In genomic region chr12:2013527-2014223, GRCh38 we compare ENCODE assay signal across 16 cellular contexts. TPM values are rescaled to one million over a fixed set of nuclear protein-coding genes. Genes with fewer than 3 reads are reported as not detected.
DNase-seq lines count a peak whose midpoint lies in the region; ATAC-seq and TF ChIP-seq lines count a peak whose summit lies in the region.
"Had no signal": no experiment of that assay in that cellular context is flagged by ENCODE, and none has a peak within 500 bp of the region (broad histone marks: within the 10 kb centered on the region; RNA-seq: fewer than 3 reads in every experiment).

No MANE protein-coding gene starts in this region.

- WGBS in lung, 2 donors = 50 to 55% methylated on average over 4 of the region's 4 CpGs
- 39 to 64% (median 57%) methylated on average over 4 of the region's 4 CpGs for WGBS in spleen, 5 donors
- WGBS in H9 (ENCODE audit: extremely low coverage, insufficient read length, low lambda C conversion rate) = no CpG with 5 or more reads among the region's 4 CpGs

- no peak overlapping the region for H2BK5ac ChIP-seq in H9 (ENCODE audit: insufficient read length, low read length)

- peak; percentile 4 for TF ChIP-seq CTCF in fibroblast of pulmonary artery (IDR thresholded peaks at IDR 0.05; ENCODE audit: low read length, missing control alignments)
- no peak for TF ChIP-seq CTCF in lung (IDR thresholded peaks at IDR 0.05; ENCODE audit: control extremely low read depth, extremely low read depth)
- peak in 3 of 11 experiments; percentile 7 to 21 (median 12) for TF ChIP-seq CTCF in spleen (IDR thresholded peaks at IDR 0.05 in 8 of 11, conservative IDR thresholded peaks at IDR 0.05 in 3 of 11)
- TF ChIP-seq CTCF in H9 (conservative IDR thresholded peaks at IDR 0.05) = no peak; the same call in 2 of the 3 replicates

- no peaks in the 10 kb centered on the region for H3K9me3 ChIP-seq in lung (ENCODE audit: control insufficient read depth in 2 of 2, insufficient read depth in 1 of 2, low read length in 1 of 2)
- H3K9me3 ChIP-seq in spleen = no peaks in the 10 kb centered on the region
- no peaks in the 10 kb centered on the region for H3K9me3 ChIP-seq in H9 (ENCODE audit: control insufficient read depth, low read depth, low read length)
- H3K9me3 ChIP-seq: SJSA1 had no signal

- no peaks in the 10 kb centered on the region for H3K27me3 Mint-ChIP-seq in H9 (ENCODE audit: low read depth)
- H3K27me3 Mint-ChIP-seq in activated CD4-positive, alpha-beta T cell treated with anti-CD3 and anti-CD28 coated beads for 36 hours = peaks cover 5% of the 10 kb centered on the region
- H3K27me3 Mint-ChIP-seq: CD4-positive, CD25-positive, alpha-beta regulatory T cell had no signal

- no peaks in the 10 kb centered on the region for H3K23me2 ChIP-seq in H9 (ENCODE audit: insufficient read length, low read depth, low read length, poor library complexity, severe bottlenecking)

- H3K27ac ChIP-seq in lung (ENCODE audit: low read depth in 1 of 2, low read length in 1 of 2) (peak overlapping the region; percentile 78 to 83), spleen (peak overlapping the region in 7 of 8 donors; percentile 58 to 79 (median 69)), H9 (ENCODE audit: insufficient read length, low read depth, low read length) (no peak overlapping the region)
- H3K27ac ChIP-seq: HL-60, SJSA1 had no signal

- no peak overlapping the region for H3K4me3 Mint-ChIP-seq in H9
- H3K4me3 Mint-ChIP-seq in activated CD4-positive, alpha-beta T cell treated with anti-CD3 and anti-CD28 coated beads for 36 hours = no peak overlapping the region
- H3K4me3 Mint-ChIP-seq: activated B cell treated with CpG ODN at 0.5 μM for 24 hours; CD4-positive, CD25-positive, alpha-beta regulatory T cell; stimulated activated memory B cell treated with anti-CD40 and anti-IgM and Interleukin-4, amounts not matched to agents 10 μg/mL and 1 μg/mL and 100 μg/mL, for 72 hours had no signal

- intact Hi-C loops in spleen (cut with DNase I; ENCODE audit: low total_unique reads) = no loop called here
- intact Hi-C loops in activated CD4-positive, alpha-beta T cell treated with anti-CD3 and anti-CD28 coated beads for 36 hours (cut with DNase I, micrococcal nuclease) = no loop called here

- H3K9me3 Mint-ChIP-seq in H9 = no peaks in the 10 kb centered on the region
- no peaks in the 10 kb centered on the region for H3K9me3 Mint-ChIP-seq in activated CD4-positive, alpha-beta T cell treated with anti-CD3 and anti-CD28 coated beads for 36 hours (ENCODE audit: low read depth)
- H3K9me3 Mint-ChIP-seq: activated B cell treated with CpG ODN at 0.5 μM for 24 hours; CD4-positive, CD25-positive, alpha-beta regulatory T cell; stimulated activated memory B cell treated with anti-CD40 and anti-IgM and Interleukin-4, amounts not matched to agents 10 μg/mL and 1 μg/mL and 100 μg/mL, for 72 hours had no signal

- H3K4me2 ChIP-seq in H9 (ENCODE audit: insufficient read depth, insufficient read length, low read length) = no peak overlapping the region

- H3K9ac ChIP-seq in H9 (ENCODE audit: extremely low read depth, insufficient read length, low read length) = no peak overlapping the region

- DNase-seq in NCI-H774 (lab: John Stamatoyannopoulos, UW) (peak; percentile 21), fibroblast of pulmonary artery (ENCODE audit: low read depth) (peak; percentile 58), lung (ENCODE audit: low spot score) (no peak), spleen (no peak), inferior parietal cortex (ENCODE audit: extremely low spot score) (no peak), H9 (no peak)
- DNase-seq in activated CD4-positive, alpha-beta T cell treated with anti-CD3 and anti-CD28 coated beads for 4 hours = no peak
- no peak for DNase-seq in activated CD4-positive, alpha-beta T cell treated with anti-CD3 and anti-CD28 coated beads for 36 hours
- DNase-seq: activated B cell treated with CpG ODN at 0.5 μM for 24 hours; activated T-cell treated with anti-CD3 and anti-CD28 coated beads, Interleukin-2, amount 50 U/mL, for 1 hour; CD4-positive, CD25-positive, alpha-beta regulatory T cell; GDM1; NCI-H524 had no signal

- no peak overlapping the region for H4K5ac ChIP-seq in H9 (ENCODE audit: insufficient read length, low read depth, low read length)

- CTCF ChIA-PET in activated CD4-positive, alpha-beta T cell treated with anti-CD3 and anti-CD28 coated beads for 36 hours (lab: Charles Lee) = interaction anchor here (1.1 kb wide), 1 partner anchor 218 kb away, joined by 3 read pairs; no protein-coding TSS in a partner anchor

- H4K8ac ChIP-seq in H9 (replicated peaks; ENCODE audit: insufficient read length, low read depth, low read length) = no peak overlapping the region

- H3K79me2 ChIP-seq in H9 (ENCODE audit: insufficient read depth, low read length) = no peaks in the 10 kb centered on the region

- H3K4ac ChIP-seq in H9 (ENCODE audit: low read depth, low read length) = no peak overlapping the region

- no peak overlapping the region for H2BK120ac ChIP-seq in H9 (ENCODE audit: low read depth, low read length, poor library complexity, severe bottlenecking)

- H3K18ac ChIP-seq in H9 (ENCODE audit: insufficient read length, low read depth, low read length) = no peak overlapping the region

- H2BK15ac ChIP-seq in H9 (ENCODE audit: low read depth, low read length) = no peak overlapping the region

- H3K23ac ChIP-seq in H9 (ENCODE audit: insufficient read length, low read depth, low read length) = no peak overlapping the region

- no peak overlapping the region for H3K56ac ChIP-seq in H9 (ENCODE audit: insufficient read length, low read depth, low read length)

- H3K4me1 ChIP-seq in lung (ENCODE audit: control insufficient read depth in 2 of 2, insufficient read depth in 2 of 2, low read length in 2 of 2) (peaks cover 4 to 25% of the 10 kb centered on the region in 2 donors), spleen (peaks cover 0 to 25% (median 9%) of the 10 kb centered on the region in 6 donors), H9 (ENCODE audit: insufficient read depth, low read length) (no peaks in the 10 kb centered on the region; the same call in 1 of the 2 replicates)

- no peak overlapping the region for H3T11ph ChIP-seq in H9 (ENCODE audit: low read length)

- H2AFZ ChIP-seq in H9 (ENCODE audit: low read length) = no peak overlapping the region

- H3K36me3 ChIP-seq in lung (ENCODE audit: control insufficient read depth in 2 of 2, insufficient read depth in 2 of 2, low read length in 2 of 2) (no peaks in the 10 kb centered on the region), spleen (no peaks in the 10 kb centered on the region)
- H3K36me3 ChIP-seq: SJSA1 had no signal

- H3K14ac ChIP-seq in H9 (ENCODE audit: insufficient read depth, low read length) = no peak overlapping the region

- no peaks in the 10 kb centered on the region for H3K79me1 ChIP-seq in H9 (ENCODE audit: insufficient read depth, low read depth, low read length, poor library complexity, severe bottlenecking)

- no peaks in the 10 kb centered on the region for H3K36me3 Mint-ChIP-seq in H9 (ENCODE audit: insufficient read depth in 1 of 3, low read depth in 3 of 3)
- no peaks in the 10 kb centered on the region for H3K36me3 Mint-ChIP-seq in activated CD4-positive, alpha-beta T cell treated with anti-CD3 and anti-CD28 coated beads for 36 hours (ENCODE audit: low read depth)
- H3K36me3 Mint-ChIP-seq: CD4-positive, CD25-positive, alpha-beta regulatory T cell; stimulated activated memory B cell treated with anti-CD40 and anti-IgM and Interleukin-4, amounts not matched to agents 10 μg/mL and 1 μg/mL and 100 μg/mL, for 72 hours had no signal

- peaks cover 35 to 50% of the 10 kb centered on the region in 2 experiments for H3K4me1 Mint-ChIP-seq in H9
- H3K4me1 Mint-ChIP-seq in activated CD4-positive, alpha-beta T cell treated with anti-CD3 and anti-CD28 coated beads for 36 hours = peaks cover 6% of the 10 kb centered on the region
- H3K4me1 Mint-ChIP-seq: activated B cell treated with CpG ODN at 0.5 μM for 24 hours had no signal

- no peak overlapping the region for H2AK5ac ChIP-seq in H9 (ENCODE audit: insufficient read length, low read length)

- H3K27me3 ChIP-seq in lung (ENCODE audit: control insufficient read depth, insufficient read depth) (no peaks in the 10 kb centered on the region), spleen (replicated peaks in 1 of 7) (no peaks in the 10 kb centered on the region), H9 (ENCODE audit: insufficient read depth, low read length) (no peaks in the 10 kb centered on the region)
- H3K27me3 ChIP-seq: SJSA1 had no signal

- no peak overlapping the region for H3K27ac Mint-ChIP-seq in H9
- H3K27ac Mint-ChIP-seq in activated CD4-positive, alpha-beta T cell treated with anti-CD3 and anti-CD28 coated beads for 36 hours = no peak overlapping the region
- H3K27ac Mint-ChIP-seq: activated B cell treated with CpG ODN at 0.5 μM for 24 hours; CD4-positive, CD25-positive, alpha-beta regulatory T cell; stimulated activated memory B cell treated with anti-CD40 and anti-IgM and Interleukin-4, amounts not matched to agents 10 μg/mL and 1 μg/mL and 100 μg/mL, for 72 hours had no signal

- no peak overlapping the region for H2BK20ac ChIP-seq in H9 (ENCODE audit: low read depth, low read length, poor library complexity, severe bottlenecking)

- H3K4me3 ChIP-seq in fibroblast of pulmonary artery (replicated peaks; ENCODE audit: low read depth, low read length) (no peak overlapping the region), lung (no peak overlapping the region), spleen (no peak overlapping the region)
- H3K4me3 ChIP-seq: SJSA1 had no signal

- no peak for TF ChIP-seq POLR2A in spleen (IDR thresholded peaks at IDR 0.05)

- H2BK12ac ChIP-seq in H9 (ENCODE audit: insufficient read length, low read depth, low read length) = no peak overlapping the region

- ATAC-seq in lung (ENCODE audit: insufficient read depth, low FRiP score) = no peak
- ATAC-seq in activated CD4-positive, alpha-beta T cell treated with anti-CD3 and anti-CD28 coated beads for 36 hours = no peak
- ATAC-seq: stimulated activated memory B cell treated with anti-CD40 and anti-IgM and Interleukin-4, amounts not matched to agents 10 μg/mL and 1 μg/mL and 100 μg/mL, for 72 hours had no signal

- no peak overlapping the region for H4K91ac ChIP-seq in H9 (ENCODE audit: insufficient read length, low read depth, low read length)

- POLR2A ChIA-PET in activated CD4-positive, alpha-beta T cell treated with anti-CD3 and anti-CD28 coated beads for 36 hours (lab: Charles Lee) = no interaction called here

- H4K20me1 ChIP-seq in H9 (ENCODE audit: control insufficient read depth, insufficient read depth, insufficient read length) = no peaks in the 10 kb centered on the region

RNA-seq across cellular contexts. Expression of gene DCP1B, which starts 9.4 kb away (rescaled TPM):
- 10 to 100 TPM; 11.0 to 13.2 TPM for total RNA-seq in lung
- polyA plus RNA-seq in lung = 1 to 10 TPM; 4.2 to 6.4 TPM
- 10 to 100 TPM; 11.1 to 20.8 (median 16.9) TPM for total RNA-seq in spleen
- polyA plus RNA-seq in spleen = 1 to 10 TPM; 5.5 to 7.6 (median 6.1) TPM
- total RNA-seq in H9 (2021) = 11.2 and 13.2 TPM in 2 replicates
- total RNA-seq in activated CD4-positive, alpha-beta T cell treated with anti-CD3 and anti-CD28 coated beads for 36 hours = 10 to 100 TPM; 14.5 to 16.1 TPM

RNA-seq across cellular contexts. Expression of gene CACNA1C, which starts 39.1 kb away (rescaled TPM):
- 10 to 100 TPM; 11.7 to 17.5 TPM for total RNA-seq in lung
- 1 to 10 TPM; 3.2 to 3.4 TPM for polyA plus RNA-seq in lung
- 10 to 100 TPM; 13.5 to 27.6 (median 23.5) TPM for total RNA-seq in spleen
- 1 to 10 TPM in 2 of 3 donors, under 1 TPM in 1; 0.67 to 3.7 (median 1.5) TPM for polyA plus RNA-seq in spleen
- 0.81 and 1.1 TPM in 2 replicates for total RNA-seq in H9 (2021)
- under 1 TPM; 0.11 TPM for total RNA-seq in activated CD4-positive, alpha-beta T cell treated with anti-CD3 and anti-CD28 coated beads for 36 hours

Comparison
In these comparisons a context has a peak if more than half of its experiments do, and no peak if none do; other contexts are left out.
1. DNase-seq: peak in NCI-H774 (single experiment) and fibroblast of pulmonary artery (single experiment); none in lung (single experiment), spleen (single experiment), inferior parietal cortex (single experiment), H9 (single experiment), activated CD4-positive, alpha-beta T cell treated with anti-CD3 and anti-CD28 coated beads for 4 hours (0 of 2) and activated CD4-positive, alpha-beta T cell treated with anti-CD3 and anti-CD28 coated beads for 36 hours (single experiment).